In genomic region chr11:48063424-48063978, GRCh38 we compare ENCODE assay signal across 8 cellular contexts.
DNase-seq lines count a peak whose midpoint lies in the region; ATAC-seq and TF ChIP-seq lines count a peak whose summit lies in the region.

No MANE protein-coding gene starts in this region.

- DNase-seq in ascending aorta (ENCODE audit: low spot score in 2 of 2) (peak in 1 of 2 donors; percentile 69), kidney tubule cell (ENCODE audit: low spot score) (peak; percentile 93), NCI-H1417 treated with DMSO at 0.1 percent for 48 hours (lab: John Stamatoyannopoulos, UW) (no peak), iPS-NIHi11 (ENCODE audit: low spot score) (no peak), NCI-H128 (lab: John Stamatoyannopoulos, UW; ENCODE audit: unreplicated experiment) (no peak)

- intact Hi-C loops in ascending aorta (cut with DNase I): loop anchor here (2.0 to 5.0 kb wide), 3 partner anchors 17 to 81 kb away; partner anchors contain the start of gene PTPRJ

- no peak for ATAC-seq in GM19463 (IDR thresholded peaks at IDR 0.05; ENCODE audit: unreplicated experiment)

- TF ChIP-seq CTCF in HEK293 (tag by site-specific recombination; IDR thresholded peaks at IDR 0.05) (no peak), ascending aorta (IDR thresholded peaks at IDR 0.05) (no peak)

- H3K36me3 ChIP-seq in HEK293 (ENCODE audit: control insufficient read depth in 2 of 2, insufficient read depth in 1 of 2, low read length in 2 of 2): no peaks in the 10 kb centered on the region
- no peaks in the 10 kb centered on the region for H3K36me3 ChIP-seq in ascending aorta
- no peaks in the 10 kb centered on the region for H3K36me3 ChIP-seq in stomach smooth muscle (ENCODE audit: control insufficient read depth in 2 of 2, insufficient read depth in 2 of 2, low read length in 2 of 2)

- H3K27ac ChIP-seq in HEK293 (ENCODE audit: extremely low read depth, low read depth, low read length) (no peak overlapping the region), ascending aorta (peak overlapping the region; percentile 67 to 71), stomach smooth muscle (ENCODE audit: low read length) (peak overlapping the region; percentile 49)

- CTCF ChIA-PET in HEK293 (lab: Yijun Ruan, JAX): interaction anchor here (0.5 to 1.0 kb wide), 6 partner anchors 10 to 44 kb away, joined by 3 to 5 read pairs (median 4); no protein-coding TSS in a partner anchor

- POLR2A ChIA-PET in HEK293 (lab: Yijun Ruan, JAX): no interaction called here

- H3K9me3 ChIP-seq in HEK293 (ENCODE audit: control insufficient read depth, insufficient read depth, low read depth, low read length) (no peaks in the 10 kb centered on the region), ascending aorta (no peaks in the 10 kb centered on the region), stomach smooth muscle (ENCODE audit: control insufficient read depth in 2 of 2, low read length in 2 of 2) (no peaks in the 10 kb centered on the region)

- H3K4me1 ChIP-seq in HEK293 (ENCODE audit: control insufficient read depth, insufficient read depth, low read length) (no peaks in the 10 kb centered on the region), ascending aorta (peaks cover 10 to 20% of the 10 kb centered on the region in 2 donors), stomach smooth muscle (ENCODE audit: control insufficient read depth, insufficient read depth, low read length) (peaks cover 17% of the 10 kb centered on the region)

- H3K27me3 ChIP-seq in ascending aorta (no peaks in the 10 kb centered on the region), stomach smooth muscle (ENCODE audit: control insufficient read depth in 1 of 2, insufficient read depth in 2 of 2, low read length in 2 of 2) (no peaks in the 10 kb centered on the region)

- H3K4me3 ChIP-seq in HEK293 (ENCODE audit: low read depth, low read length) (no peak overlapping the region), ascending aorta (no peak overlapping the region), stomach smooth muscle (ENCODE audit: low read length in 2 of 2) (peak overlapping the region in 1 of 2 donors; percentile 47)

- H3K9ac ChIP-seq in stomach smooth muscle (ENCODE audit: low read length in 2 of 2): no peak overlapping the region

TF ChIP-seq in HEK293, 187 proteins besides CTCF, POLR2A, EP300 and RAD21:
- no peak for TF ChIP-seq ZNF777 (tag by site-specific recombination; IDR thresholded peaks at IDR 0.05; ENCODE audit: borderline replicate concordance)
- TF ChIP-seq GFI1B (tag by site-specific recombination; IDR thresholded peaks at IDR 0.05): 0 out of 2 replicates have a peak, but pooled peaks have one; percentile 63
- TF ChIP-seq ZNF335 (tag by site-specific recombination; conservative IDR thresholded peaks at IDR 0.05): peak; percentile 25; the same call in 1 of the 2 replicates
- no peak for TF ChIP-seq KLF1 (tag by site-specific recombination; IDR thresholded peaks at IDR 0.05)
- TF ChIP-seq PRDM6 (tag by site-specific recombination; IDR thresholded peaks at IDR 0.05): peak; percentile 80
